ENCODE assay signal across 8 cellular contexts in the genomic region with DNA sequence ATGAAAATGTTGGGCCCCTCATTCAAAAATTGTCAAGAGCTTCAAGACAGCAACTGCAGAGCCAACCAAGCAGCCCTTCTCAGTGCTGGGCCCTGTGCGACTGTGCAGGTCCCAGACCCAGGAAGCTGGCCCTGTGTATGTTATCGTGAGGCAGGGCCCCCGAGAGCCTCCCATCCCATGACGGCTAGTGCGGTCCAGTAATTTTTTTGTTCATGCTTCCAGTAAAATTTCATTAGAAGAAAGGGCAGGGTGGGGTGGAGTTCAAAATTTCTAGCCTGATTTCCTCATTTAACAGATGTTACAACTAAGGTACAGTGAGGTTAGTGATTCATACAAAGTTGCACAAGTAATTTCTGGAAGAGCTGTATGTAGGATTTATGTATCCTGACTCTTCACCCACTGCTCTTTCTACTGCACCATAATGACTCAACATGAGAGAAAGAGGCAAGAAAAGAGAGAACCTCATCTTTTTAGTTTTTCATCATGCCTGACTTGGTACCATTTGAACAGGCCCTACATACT.
DNase-seq lines count a peak whose midpoint lies in the region; ATAC-seq, FAIRE-seq and TF ChIP-seq lines count a peak whose summit lies in the region.

No MANE protein-coding gene starts in this region.

- H3K27me3 Mint-ChIP-seq in T-helper 17 cell, result no peaks in the 10 kb centered on the region
- no peaks in the 10 kb centered on the region for H3K27me3 Mint-ChIP-seq in CD4-positive, alpha-beta T cell

- H3K36me3 ChIP-seq in left ventricle myocardium inferior (peaks cover 30% of the 10 kb centered on the region), MM.1S (replicated peaks; ENCODE audit: insufficient read depth, low read length) (no peaks in the 10 kb centered on the region)

- H3K4me2 ChIP-seq in MM.1S (ENCODE audit: low read depth, low read length), result no peak overlapping the region

- TF ChIP-seq CTCF in GM12864 (IDR thresholded peaks at IDR 0.05; ENCODE audit: low read depth, low read length, missing control alignments), result no peak
- TF ChIP-seq CTCF in left ventricle myocardium inferior (IDR thresholded peaks at IDR 0.05; ENCODE audit: borderline replicate concordance), result no peak
- no peak for TF ChIP-seq CTCF in MM.1S (IDR thresholded peaks at IDR 0.05; ENCODE audit: low read length)
- TF ChIP-seq CTCF in CD4-positive, alpha-beta T cell (IDR thresholded peaks at IDR 0.05), result no peak

- POLR2A ChIA-PET in CD4-positive, alpha-beta T cell (lab: Charles Lee), result no interaction called here

- no peaks in the 10 kb centered on the region for H3F3A ChIP-seq in MM.1S (ENCODE audit: insufficient read depth, low read length)

- H3K9me3 ChIP-seq in T-helper 17 cell (ENCODE audit: control insufficient read depth, low read length, poor library complexity, severe bottlenecking) (no peaks in the 10 kb centered on the region), left ventricle myocardium inferior (replicated peaks) (no peaks in the 10 kb centered on the region), MM.1S (replicated peaks; ENCODE audit: insufficient read depth, low read length) (no peaks in the 10 kb centered on the region)
- no peaks in the 10 kb centered on the region for H3K9me3 ChIP-seq in CD4-positive, alpha-beta T cell (ENCODE audit: control insufficient read depth, low read length)

- no peak overlapping the region for H2AFZ ChIP-seq in MM.1S (ENCODE audit: low read length)

- intact Hi-C loops in left ventricle myocardium inferior (cut with micrococcal nuclease), result no loop called here
- intact Hi-C loops in CD4-positive, alpha-beta T cell (cut with DNase I, micrococcal nuclease), result no loop called here

- FAIRE-seq in urothelium cell line (lab: Jason Lieb, UNC), result no peak

- no peaks in the 10 kb centered on the region for H3K27me3 ChIP-seq in left ventricle myocardium inferior (ENCODE audit: low read depth)
- H3K27me3 ChIP-seq in MM.1S (replicated peaks; ENCODE audit: insufficient read depth, low read length), result no peaks in the 10 kb centered on the region
- H3K27me3 ChIP-seq in CD4-positive, alpha-beta T cell (ENCODE audit: control insufficient read depth, insufficient read depth, low read length), result no peaks in the 10 kb centered on the region

- H3K9me3 Mint-ChIP-seq in CD4-positive, alpha-beta T cell, result no peaks in the 10 kb centered on the region

- no peaks in the 10 kb centered on the region for H3K79me2 ChIP-seq in MM.1S (ENCODE audit: low read length)

- DNase-seq in GM12864 (ENCODE audit: low read depth), result peak; percentile 8
- DNase-seq in T-helper 17 cell, result no peak
- no peak for DNase-seq in left ventricle myocardium inferior
- DNase-seq in urothelium cell line (ENCODE audit: low spot score), result peak; percentile 8
- no peak for DNase-seq in MM.1S
- no peak for DNase-seq in CD4-positive, alpha-beta T cell
- DNase-seq in SK-N-DZ (ENCODE audit: low spot score), result no peak

- no peaks in the 10 kb centered on the region for H3K9me2 ChIP-seq in MM.1S (replicated peaks; ENCODE audit: insufficient read depth, low read length)

- peak overlapping the region; percentile 58 for H3K4me3 Mint-ChIP-seq in T-helper 17 cell
- H3K4me3 Mint-ChIP-seq in CD4-positive, alpha-beta T cell, result no peak overlapping the region

- H3K4me1 Mint-ChIP-seq in T-helper 17 cell, result peaks cover 3% of the 10 kb centered on the region
- H3K4me1 Mint-ChIP-seq in CD4-positive, alpha-beta T cell (ENCODE audit: low read depth), result no peaks in the 10 kb centered on the region

- no peaks in the 10 kb centered on the region for H3K36me3 Mint-ChIP-seq in T-helper 17 cell (ENCODE audit: low read depth)
- no peaks in the 10 kb centered on the region for H3K36me3 Mint-ChIP-seq in CD4-positive, alpha-beta T cell (ENCODE audit: low read depth)

- no peak overlapping the region for H3K9ac ChIP-seq in MM.1S (ENCODE audit: low read length)

- H3K27ac ChIP-seq in left ventricle myocardium inferior (replicated peaks) (peak overlapping the region; percentile 50), MM.1S (ENCODE audit: low read length) (no peak overlapping the region)
- H3K27ac ChIP-seq in CD4-positive, alpha-beta T cell (ENCODE audit: low read depth, low read length), result no peak overlapping the region

- ATAC-seq in HG02610 (IDR thresholded peaks at IDR 0.05; ENCODE audit: unreplicated experiment) (peak; percentile 96), T-helper 17 cell (peak; percentile 47)
- ATAC-seq in CD4-positive, alpha-beta T cell (ENCODE audit: poor library complexity), result no peak

- H3K4me1 ChIP-seq in left ventricle myocardium inferior (peaks cover 24% of the 10 kb centered on the region), MM.1S (ENCODE audit: low read length) (no peaks in the 10 kb centered on the region)

- H3K4me3 ChIP-seq in GM12864 (ENCODE audit: low read depth, low read length) (no peak overlapping the region), left ventricle myocardium inferior (no peak overlapping the region), MM.1S (ENCODE audit: low read length) (no peak overlapping the region)

- H3K27ac Mint-ChIP-seq in T-helper 17 cell, result peak overlapping the region; percentile 62
- no peak overlapping the region for H3K27ac Mint-ChIP-seq in CD4-positive, alpha-beta T cell

- CTCF ChIA-PET in CD4-positive, alpha-beta T cell (lab: Charles Lee), result no interaction called here

- no peaks in the 10 kb centered on the region for H4K20me1 ChIP-seq in MM.1S (ENCODE audit: insufficient read depth, low read length)

Comparison
In these comparisons a context has a peak if more than half of its experiments do, and no peak if none do; other contexts are left out.
1. DNase-seq: peak in GM12864 (single experiment) and urothelium cell line (single experiment); none in T-helper 17 cell (0 of 3), left ventricle myocardium inferior (single experiment), MM.1S (single experiment), CD4-positive, alpha-beta T cell (0 of 10) and SK-N-DZ (single experiment).